In genomic region chr16:17519556-17519955, GRCh38 we compare ENCODE assay signal across 23 cellular contexts. TPM values are rescaled to one million over a fixed set of nuclear protein-coding genes. Genes with fewer than 3 reads are reported as not detected.
A peak's percentile ranks its signal among the peaks of the same experiment; 100 is the strongest.
DNase-seq lines count a peak whose midpoint lies in the region; ATAC-seq, FAIRE-seq and TF ChIP-seq lines count a peak whose summit lies in the region.
"Had no signal": no experiment of that assay in that cellular context is flagged by ENCODE, and none has a peak within 500 bp of the region (broad histone marks: within the 10 kb centered on the region; RNA-seq: fewer than 3 reads in every experiment).

No MANE protein-coding gene starts in this region.

- no peak overlapping the region for H3K27ac Mint-ChIP-seq in astrocyte (ENCODE audit: unreplicated experiment)
- H3K27ac Mint-ChIP-seq in activated T-helper 1 cell treated with anti-CD3 and anti-CD28 coated beads, Interleukin-12 subunit alpha, Interleukin-12 subunit beta, Interleukin-2, Interleukin-4 antibody, amounts not matched to agents 30 ng/mL and 10 ng/mL and 1 ng/mL, durations not matched to agents 14 hours and 24 hours and 36 hours = no peak overlapping the region

- peak; percentile 72 for DNase-seq in EH (ENCODE audit: low read depth)
- DNase-seq in M059J (ENCODE audit: low read depth) = peak; percentile 60
- peak; percentile 59 for DNase-seq in astrocyte (ENCODE audit: low read depth)
- DNase-seq in mesenchymal stem cell = no peak
- DNase-seq in NCI-H1417 (lab: John Stamatoyannopoulos, UW) = no peak
- DNase-seq in activated T-helper 1 cell treated with anti-CD3 and anti-CD28 coated beads, Interleukin-12 subunit alpha, Interleukin-12 subunit beta, Interleukin-2, Interleukin-4 antibody, amounts not matched to agents 30 ng/mL and 10 ng/mL and 1 ng/mL, durations not matched to agents 14 hours and 24 hours and 36 hours (ENCODE audit: low spot score) = no peak
- DNase-seq in NCI-H345 (lab: John Stamatoyannopoulos, UW) = no peak
- DNase-seq: DMS53, NCI-H1694 treated with DMSO at 0.1 percent for 48 hours, NCI-H2081 treated with DMSO at 0.1 percent for 48 hours, NCI-H2171 treated with DMSO at 0.1 percent for 48 hours, NCI-H446 treated with DMSO at 0.1 percent for 48 hours, NCI-H526 treated with DMSO at 0.1 percent for 48 hours, OCI-M1, SHP77 had no signal

- no peaks in the 10 kb centered on the region for H3K79me1 ChIP-seq in mesenchymal stem cell (replicated peaks; ENCODE audit: low read length, poor library complexity, severe bottlenecking)

- H3K36me3 ChIP-seq in astrocyte (ENCODE audit: insufficient read depth, low read length) = no peaks in the 10 kb centered on the region
- H3K36me3 ChIP-seq in mesenchymal stem cell (ENCODE audit: control insufficient read depth in 1 of 2, insufficient read depth in 2 of 2, low read depth in 1 of 2, low read length in 2 of 2) = no peaks in the 10 kb centered on the region

- peak overlapping the region; percentile 95 for H3K27ac ChIP-seq in astrocyte (ENCODE audit: low read depth, low read length)
- H3K27ac ChIP-seq in mesenchymal stem cell (ENCODE audit: low read length, poor library complexity, severe bottlenecking) = no peak overlapping the region
- H3K27ac ChIP-seq: C4-2B, SK-N-MC had no signal

- TF ChIP-seq CTCF in astrocyte (IDR thresholded peaks at IDR 0.05; ENCODE audit: insufficient read depth, low read depth, low read length) = no peak

- H2BK12ac ChIP-seq in mesenchymal stem cell (ENCODE audit: low read length in 2 of 2) = no peak overlapping the region

- no peak for FAIRE-seq in astrocyte (lab: Jason Lieb, UNC)
- FAIRE-seq: GM12878, H1, RCC 7860 had no signal

- H3K27me3 Mint-ChIP-seq in astrocyte (ENCODE audit: low read depth, unreplicated experiment) = no peaks in the 10 kb centered on the region
- peaks cover 19% of the 10 kb centered on the region for H3K27me3 Mint-ChIP-seq in activated T-helper 1 cell treated with anti-CD3 and anti-CD28 coated beads, Interleukin-12 subunit alpha, Interleukin-12 subunit beta, Interleukin-2, Interleukin-4 antibody, amounts not matched to agents 30 ng/mL and 10 ng/mL and 1 ng/mL, durations not matched to agents 14 hours and 24 hours and 36 hours (ENCODE audit: insufficient read depth)

- no peak overlapping the region for H2BK5ac ChIP-seq in mesenchymal stem cell (ENCODE audit: low read depth, low read length, poor library complexity, severe bottlenecking)

- H4K91ac ChIP-seq in mesenchymal stem cell (ENCODE audit: low read length) = no peak overlapping the region

- no peak overlapping the region for H3K23ac ChIP-seq in mesenchymal stem cell (ENCODE audit: low read length in 2 of 2)

- peaks cover 37% of the 10 kb centered on the region for H3K4me1 Mint-ChIP-seq in astrocyte (ENCODE audit: low read depth, unreplicated experiment)
- H3K4me1 Mint-ChIP-seq in activated T-helper 1 cell treated with anti-CD3 and anti-CD28 coated beads, Interleukin-12 subunit alpha, Interleukin-12 subunit beta, Interleukin-2, Interleukin-4 antibody, amounts not matched to agents 30 ng/mL and 10 ng/mL and 1 ng/mL, durations not matched to agents 14 hours and 24 hours and 36 hours (ENCODE audit: low read depth) = no peaks in the 10 kb centered on the region
- H3K4me1 Mint-ChIP-seq: IgD-negative memory B cell had no signal

- H3K9me3 ChIP-seq in astrocyte (ENCODE audit: insufficient read depth, low read depth, low read length) = no peaks in the 10 kb centered on the region
- H3K9me3 ChIP-seq in mesenchymal stem cell (ENCODE audit: control insufficient read depth, low read length) = no peaks in the 10 kb centered on the region

- H3K4me1 ChIP-seq in astrocyte (ENCODE audit: insufficient read depth, low read length) (peaks cover 46% of the 10 kb centered on the region), mesenchymal stem cell (ENCODE audit: control insufficient read depth, insufficient read depth, low read depth, low read length) (no peaks in the 10 kb centered on the region)

- H3K4me2 ChIP-seq in astrocyte (ENCODE audit: low read length) (peak overlapping the region; percentile 60), mesenchymal stem cell (ENCODE audit: low read length, poor library complexity, severe bottlenecking) (no peak overlapping the region)

- H4K20me1 ChIP-seq in astrocyte (ENCODE audit: insufficient read depth, low read length) = no peaks in the 10 kb centered on the region

- H3K14ac ChIP-seq in mesenchymal stem cell (ENCODE audit: low read length in 2 of 2) = no peak overlapping the region

- H3K9me3 Mint-ChIP-seq in astrocyte (ENCODE audit: unreplicated experiment) = no peaks in the 10 kb centered on the region
- no peaks in the 10 kb centered on the region for H3K9me3 Mint-ChIP-seq in activated T-helper 1 cell treated with anti-CD3 and anti-CD28 coated beads, Interleukin-12 subunit alpha, Interleukin-12 subunit beta, Interleukin-2, Interleukin-4 antibody, amounts not matched to agents 30 ng/mL and 10 ng/mL and 1 ng/mL, durations not matched to agents 14 hours and 24 hours and 36 hours
- H3K9me3 Mint-ChIP-seq: IgD-negative memory B cell had no signal

- no peak overlapping the region for H4K8ac ChIP-seq in mesenchymal stem cell (ENCODE audit: low read length)

- no peak overlapping the region for H2AK5ac ChIP-seq in mesenchymal stem cell (ENCODE audit: low read length, severe bottlenecking)

- 66% methylated on average over 5 of the region's 5 CpGs for WGBS in mesenchymal stem cell

- H3K18ac ChIP-seq in mesenchymal stem cell (ENCODE audit: low read depth in 1 of 2, low read length in 2 of 2) = no peak overlapping the region

- H3K27me3 ChIP-seq in astrocyte (ENCODE audit: insufficient read depth, low read length) (no peaks in the 10 kb centered on the region), mesenchymal stem cell (ENCODE audit: control insufficient read depth in 1 of 2, insufficient read depth in 1 of 2, low read length in 2 of 2) (peaks cover 0 to 6% of the 10 kb centered on the region in 2 experiments)

- H2AFZ ChIP-seq in astrocyte (ENCODE audit: low read depth, low read length) (no peak overlapping the region), mesenchymal stem cell (ENCODE audit: low read depth, low read length) (no peak overlapping the region)

- H3K36me3 Mint-ChIP-seq in astrocyte (ENCODE audit: low read depth, unreplicated experiment) = no peaks in the 10 kb centered on the region
- no peaks in the 10 kb centered on the region for H3K36me3 Mint-ChIP-seq in activated T-helper 1 cell treated with anti-CD3 and anti-CD28 coated beads, Interleukin-12 subunit alpha, Interleukin-12 subunit beta, Interleukin-2, Interleukin-4 antibody, amounts not matched to agents 30 ng/mL and 10 ng/mL and 1 ng/mL, durations not matched to agents 14 hours and 24 hours and 36 hours (ENCODE audit: low read depth)
- H3K36me3 Mint-ChIP-seq: IgD-negative memory B cell had no signal

- H2BK120ac ChIP-seq in mesenchymal stem cell (ENCODE audit: low read depth, low read length) = no peak overlapping the region

- ATAC-seq in GM21825 (IDR thresholded peaks at IDR 0.05; ENCODE audit: unreplicated experiment) = no peak
- ATAC-seq: GM12878 had no signal

- peak overlapping the region; percentile 71 for H3K9ac ChIP-seq in astrocyte (ENCODE audit: low read length)
- peak overlapping the region; percentile 26 for H3K9ac ChIP-seq in mesenchymal stem cell (ENCODE audit: low read length)

- no peak overlapping the region for H3K4me3 Mint-ChIP-seq in astrocyte (ENCODE audit: unreplicated experiment)
- no peak overlapping the region for H3K4me3 Mint-ChIP-seq in activated T-helper 1 cell treated with anti-CD3 and anti-CD28 coated beads, Interleukin-12 subunit alpha, Interleukin-12 subunit beta, Interleukin-2, Interleukin-4 antibody, amounts not matched to agents 30 ng/mL and 10 ng/mL and 1 ng/mL, durations not matched to agents 14 hours and 24 hours and 36 hours
- H3K4me3 Mint-ChIP-seq: IgD-negative memory B cell had no signal

- H3K4me3 ChIP-seq in astrocyte (ENCODE audit: insufficient read depth, low read depth, low read length) = no peak overlapping the region
- H3K4me3 ChIP-seq in mesenchymal stem cell (ENCODE audit: insufficient read depth in 1 of 2, low read depth in 1 of 2, low read length in 2 of 2) = peak overlapping the region in 1 of 2 experiments; percentile 28
- H3K4me3 ChIP-seq: GM12878, SK-N-MC had no signal

- H3K79me2 ChIP-seq in astrocyte (ENCODE audit: insufficient read depth, low read length) = no peaks in the 10 kb centered on the region

- H2BK15ac ChIP-seq in mesenchymal stem cell (ENCODE audit: low read depth, poor library complexity, severe bottlenecking) = no peak overlapping the region

- H3K4ac ChIP-seq in mesenchymal stem cell (ENCODE audit: low read depth in 1 of 2, low read length in 2 of 2) = no peak overlapping the region

- intact Hi-C loops in activated T-helper 1 cell treated with anti-CD3 and anti-CD28 coated beads, Interleukin-12 subunit alpha, Interleukin-12 subunit beta, Interleukin-2, Interleukin-4 antibody, amounts not matched to agents 30 ng/mL and 10 ng/mL and 1 ng/mL, durations not matched to agents 14 hours and 24 hours and 36 hours (cut with micrococcal nuclease) = no loop called here

RNA-seq across cellular contexts. Expression of gene XYLT1, which starts 48.8 kb away (rescaled TPM):
- total RNA-seq in M059J (2014; rRNA removed; shearing (Covaris generic)) = 6.3 and 10.3 TPM in 2 replicates
- 22.9 and 28.5 TPM in 2 replicates for total RNA-seq in astrocyte
- polyA plus RNA-seq in mesenchymal stem cell (2013, experiment 1 of 2) = 0.01 TPM
- 0.03 TPM for polyA plus RNA-seq in mesenchymal stem cell (2013, experiment 2 of 2)
- total RNA-seq in activated T-helper 1 cell treated with anti-CD3 and anti-CD28 coated beads, Interleukin-12 subunit alpha, Interleukin-12 subunit beta, Interleukin-2, Interleukin-4 antibody, amounts not matched to agents 30 ng/mL and 10 ng/mL and 1 ng/mL, durations not matched to agents 14 hours and 24 hours and 36 hours = 16.4 and 20.1 TPM in 2 replicates
- total RNA-seq: A172 had no signal

Comparison
In these comparisons a context has a peak if more than half of its experiments do, and no peak if none do; other contexts are left out.
1. DNase-seq: peak in EH (single experiment), M059J (single experiment) and astrocyte (single experiment); none in mesenchymal stem cell (single experiment), NCI-H1417 (0 of 3), activated T-helper 1 cell treated with anti-CD3 and anti-CD28 coated beads, Interleukin-12 subunit alpha, Interleukin-12 subunit beta, Interleukin-2, Interleukin-4 antibody, amounts not matched to agents 30 ng/mL and 10 ng/mL and 1 ng/mL, durations not matched to agents 14 hours and 24 hours and 36 hours (single experiment) and NCI-H345 (single experiment).